Comparison of ENCODE assay signal across 33 cellular contexts in genomic region chr10:116329153-116329552, GRCh38. TPM values are rescaled to one million over a fixed set of nuclear protein-coding genes. Genes with fewer than 3 reads are reported as not detected.
"Had no signal": no experiment of that assay in that cellular context is flagged by ENCODE, and none has a peak within 500 bp of the region (broad histone marks: within the 10 kb centered on the region; RNA-seq: fewer than 3 reads in every experiment).

No MANE protein-coding gene starts in this region.

- H3K36me3 Mint-ChIP-seq: stimulated activated effector memory CD8-positive, alpha-beta T cell treated with anti-CD3 and anti-CD28 coated beads, Interleukin-12 subunit alpha, Interleukin-12 subunit beta, amount 100 ng/mL, for 72 hours; stimulated activated memory B cell treated with anti-CD40 and anti-IgM and Interleukin-4, amounts not matched to agents 10 μg/mL and 1 μg/mL and 100 μg/mL, for 72 hours; stimulated activated naive B cell treated with anti-CD40 and anti-IgM and Interleukin-4, amounts not matched to agents 10 μg/mL and 1 μg/mL and 100 μg/mL, for 72 hours; type B pancreatic cell had no signal

- FAIRE-seq: urothelium cell line had no signal

- H3K27ac Mint-ChIP-seq: stimulated activated effector memory CD8-positive, alpha-beta T cell treated with anti-CD3 and anti-CD28 coated beads, Interleukin-12 subunit alpha, Interleukin-12 subunit beta, amount 100 ng/mL, for 72 hours; stimulated activated memory B cell treated with anti-CD40 and anti-IgM and Interleukin-4, amounts not matched to agents 10 μg/mL and 1 μg/mL and 100 μg/mL, for 72 hours; stimulated activated naive B cell treated with anti-CD40 and anti-IgM and Interleukin-4, amounts not matched to agents 10 μg/mL and 1 μg/mL and 100 μg/mL, for 72 hours; stimulated activated naive CD8-positive, alpha-beta T cell treated with anti-CD3 and anti-CD28 coated beads, Interleukin-15, amount 100 ng/mL, for 72 hours; stimulated activated naive CD8-positive, alpha-beta T cell treated with anti-CD3 and anti-CD28 coated beads, Interleukin-15, Interleukin-2, amounts not matched to agents 100 ng/mL and 50 ng/mL, for 24 hours; type B pancreatic cell had no signal

- H3K4me3 Mint-ChIP-seq: stimulated activated effector memory CD8-positive, alpha-beta T cell treated with anti-CD3 and anti-CD28 coated beads, Interleukin-12 subunit alpha, Interleukin-12 subunit beta, amount 100 ng/mL, for 72 hours; stimulated activated memory B cell treated with anti-CD40 and anti-IgM and Interleukin-4, amounts not matched to agents 10 μg/mL and 1 μg/mL and 100 μg/mL, for 72 hours; stimulated activated naive B cell treated with anti-CD40 and anti-IgM and Interleukin-4, amounts not matched to agents 10 μg/mL and 1 μg/mL and 100 μg/mL, for 72 hours; stimulated activated naive CD8-positive, alpha-beta T cell treated with anti-CD3 and anti-CD28 coated beads, Interleukin-15, amount 100 ng/mL, for 72 hours; stimulated activated naive CD8-positive, alpha-beta T cell treated with anti-CD3 and anti-CD28 coated beads, Interleukin-15, Interleukin-2, amounts not matched to agents 100 ng/mL and 50 ng/mL, for 24 hours; type B pancreatic cell had no signal

- DNase-seq: stimulated activated CD4-positive, alpha-beta T cell treated with anti-CD3 and anti-CD28 coated beads, Interleukin-2, amount 100 ng/mL, for 48 hours; stimulated activated CD4-positive, alpha-beta T cell treated with anti-CD3 and anti-CD28 coated beads, Interleukin-4, amount 100 ng/mL, for 1 hour; stimulated activated CD4-positive, alpha-beta T cell treated with anti-CD3 and anti-CD28 coated beads, Interleukin-4, amount 100 ng/mL, for 24 hours; stimulated activated CD4-positive, alpha-beta T cell treated with anti-CD3 and anti-CD28 coated beads, Interleukin-4, amount 100 ng/mL, for 4 hours; stimulated activated CD8-positive, alpha-beta memory T cell treated with anti-CD3 and anti-CD28 coated beads, Interleukin-4, amount 100 ng/mL, for 48 hours; stimulated activated naive B cell treated with anti-CD40 and anti-IgM and Interleukin-4, amounts not matched to agents 10 μg/mL and 1 μg/mL and 100 μg/mL, for 72 hours; stimulated activated naive CD4-positive, alpha-beta T cell; stimulated activated naive CD4-positive, alpha-beta T cell treated with Interleukin-2 at 50 U/mL for 16 hours; stimulated activated naive CD8-positive, alpha-beta T cell treated with anti-CD3 and anti-CD28 coated beads, Interleukin-15, amount 100 ng/mL, for 72 hours; stimulated activated naive CD8-positive, alpha-beta T cell treated with anti-CD3 and anti-CD28 coated beads, Interleukin-15, Interleukin-2, amounts not matched to agents 100 U/mL and 50 U/mL, for 24 hours; stomach; substantia nigra; testis; thyroid gland; tibial artery; transverse colon; trophoblast cell; upper lobe of left lung; upper lobe of right lung; uterus had no signal

- H3K4me3 ChIP-seq: stomach, suprapubic skin, testis, thoracic aorta, thyroid gland, tibial artery, tibial nerve, transverse colon, upper lobe of left lung, upper lobe of right lung, uterus, vagina had no signal

- H3K4me1 ChIP-seq: stomach, suprapubic skin, testis, thyroid gland, tibial artery, tibial nerve, transverse colon, upper lobe of left lung, upper lobe of right lung, uterus, vagina had no signal

- H3K36me3 ChIP-seq: stomach, suprapubic skin, thoracic aorta, thyroid gland, tibial artery, tibial nerve, transverse colon, upper lobe of left lung, upper lobe of right lung, uterus, vagina had no signal

- H3K27me3 Mint-ChIP-seq: stimulated activated naive CD8-positive, alpha-beta T cell treated with anti-CD3 and anti-CD28 coated beads, Interleukin-15, Interleukin-2, amounts not matched to agents 100 ng/mL and 50 ng/mL, for 24 hours had no signal

- ATAC-seq: stimulated activated effector memory CD8-positive, alpha-beta T cell treated with anti-CD3 and anti-CD28 coated beads, Interleukin-12 subunit alpha, Interleukin-12 subunit beta, amount 100 ng/mL, for 72 hours; stimulated activated memory B cell treated with anti-CD40 and anti-IgM and Interleukin-4, amounts not matched to agents 10 μg/mL and 1 μg/mL and 100 μg/mL, for 72 hours; stimulated activated naive B cell treated with anti-CD40 and anti-IgM and Interleukin-4, amounts not matched to agents 10 μg/mL and 1 μg/mL and 100 μg/mL, for 72 hours; stimulated activated naive CD8-positive, alpha-beta T cell treated with anti-CD3 and anti-CD28 coated beads, Interleukin-15, amount 100 ng/mL, for 72 hours; stimulated activated naive CD8-positive, alpha-beta T cell treated with anti-CD3 and anti-CD28 coated beads, Interleukin-15, Interleukin-2, amounts not matched to agents 100 U/mL and 50 U/mL, for 24 hours; upper lobe of right lung had no signal

- H3K27ac ChIP-seq: stomach, suprapubic skin, testis, thoracic aorta, thyroid gland, tibial artery, tibial nerve, transverse colon, upper lobe of left lung, upper lobe of right lung, uterus, vagina had no signal

- H3K4me1 Mint-ChIP-seq: stimulated activated effector memory CD8-positive, alpha-beta T cell treated with anti-CD3 and anti-CD28 coated beads, Interleukin-12 subunit alpha, Interleukin-12 subunit beta, amount 100 ng/mL, for 72 hours; stimulated activated memory B cell treated with anti-CD40 and anti-IgM and Interleukin-4, amounts not matched to agents 10 μg/mL and 1 μg/mL and 100 μg/mL, for 72 hours; stimulated activated naive B cell treated with anti-CD40 and anti-IgM and Interleukin-4, amounts not matched to agents 10 μg/mL and 1 μg/mL and 100 μg/mL, for 72 hours; stimulated activated naive CD8-positive, alpha-beta T cell treated with anti-CD3 and anti-CD28 coated beads, Interleukin-15, amount 100 ng/mL, for 72 hours had no signal

- H3K9me3 ChIP-seq: stomach, suprapubic skin, testis, thoracic aorta, thyroid gland, tibial artery, tibial nerve, transverse colon, upper lobe of left lung, upper lobe of right lung, uterus, vagina had no signal

- H3K9me3 Mint-ChIP-seq: stimulated activated memory B cell treated with anti-CD40 and anti-IgM and Interleukin-4, amounts not matched to agents 10 μg/mL and 1 μg/mL and 100 μg/mL, for 72 hours; stimulated activated naive B cell treated with anti-CD40 and anti-IgM and Interleukin-4, amounts not matched to agents 10 μg/mL and 1 μg/mL and 100 μg/mL, for 72 hours; stimulated activated naive CD8-positive, alpha-beta T cell treated with anti-CD3 and anti-CD28 coated beads, Interleukin-15, amount 100 ng/mL, for 72 hours; stimulated activated naive CD8-positive, alpha-beta T cell treated with anti-CD3 and anti-CD28 coated beads, Interleukin-15, Interleukin-2, amounts not matched to agents 100 ng/mL and 50 ng/mL, for 24 hours; type B pancreatic cell had no signal

- H3K27me3 ChIP-seq: testis, thyroid gland, tibial artery, tibial nerve, transverse colon, upper lobe of left lung, uterus, vagina had no signal

RNA-seq across cellular contexts. Expression of gene CCDC172, which starts 4.9 kb away (rescaled TPM):
- total RNA-seq: stomach, subcutaneous adipose tissue, suprapubic skin, temporal lobe, thoracic aorta, thyroid gland, tibial nerve, transverse colon, upper lobe of left lung, upper lobe of right lung, ureter, urinary bladder, uterus, vagina had no signal
- polyA plus RNA-seq: urinary bladder had no signal
